ENCODE assay signal across 14 cellular contexts in the genomic region with DNA sequence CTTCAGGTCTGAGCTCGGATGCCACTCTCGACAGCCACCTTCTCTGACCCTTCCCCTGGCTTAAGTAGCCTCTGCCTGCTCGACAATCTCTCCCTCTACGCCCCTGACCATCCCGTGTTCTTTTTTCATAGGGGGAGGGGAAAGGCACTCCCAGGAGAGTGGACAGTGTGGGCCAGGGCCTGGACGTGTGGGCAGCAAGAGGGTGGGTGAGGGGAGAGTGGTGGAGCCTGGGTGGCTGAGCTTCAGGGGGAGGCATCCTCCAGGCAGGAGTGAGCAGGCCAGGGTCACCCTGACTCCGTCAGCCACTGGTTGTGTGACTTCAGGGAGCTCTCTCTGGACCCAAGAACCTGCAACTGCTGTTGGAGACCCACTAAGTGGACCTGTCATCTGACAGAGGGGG.
A peak's percentile ranks its signal among the peaks of the same experiment; 100 is the strongest.
DNase-seq lines count a peak whose midpoint lies in the region; ATAC-seq and TF ChIP-seq lines count a peak whose summit lies in the region.
"Had no signal": no experiment of that assay in that cellular context is flagged by ENCODE, and none has a peak within 500 bp of the region (broad histone marks: within the 10 kb centered on the region; RNA-seq: fewer than 3 reads in every experiment).

No MANE protein-coding gene starts in this region.

- peak overlapping the region; percentile 88; the same call in 2 of the 3 replicates for H2BK15ac ChIP-seq in IMR-90 (ENCODE audit: low read depth, low read length)

- no TSS peak for BruUV-seq in IMR-90 (replicated peaks; lab: Mats Ljungman, UMichigan)

- no peaks in the 10 kb centered on the region for H4K20me1 ChIP-seq in IMR-90 (ENCODE audit: insufficient read depth, low read length)

- intact Hi-C loops in IMR-90 (cut with micrococcal nuclease) = no loop called here

- H3K36me3 ChIP-seq in IMR-90 (ENCODE audit: control insufficient read depth, insufficient read depth, low read length) (no peaks in the 10 kb centered on the region), esophagus (ENCODE audit: control insufficient read depth in 2 of 2, insufficient read depth in 2 of 2, low read length in 1 of 2) (no peaks in the 10 kb centered on the region), skeletal muscle tissue (ENCODE audit: control insufficient read depth in 3 of 3, insufficient read depth in 3 of 3, low read length in 3 of 3) (no peaks in the 10 kb centered on the region)

- H3K9me3 ChIP-seq in AG04450 (ENCODE audit: control insufficient read depth, insufficient read depth, low read length) (no peaks in the 10 kb centered on the region; the same call in 1 of the 2 replicates), IMR-90 (ENCODE audit: control insufficient read depth, insufficient read depth, low read length) (no peaks in the 10 kb centered on the region), esophagus (ENCODE audit: control insufficient read depth in 2 of 2, insufficient read depth in 1 of 2, low read depth in 1 of 2, low read length in 1 of 2) (no peaks in the 10 kb centered on the region), skeletal muscle tissue (ENCODE audit: control insufficient read depth in 3 of 3, low read length in 3 of 3) (no peaks in the 10 kb centered on the region)

- H3K56ac ChIP-seq in IMR-90 (ENCODE audit: extremely low read depth, insufficient read depth, low read length) = no peak overlapping the region

- peak overlapping the region; percentile 99 for H3K27ac ChIP-seq in AG04450 (ENCODE audit: low read depth, low read length)
- H3K27ac ChIP-seq in IMR-90 (ENCODE audit: insufficient read depth, low read length) = peak overlapping the region; percentile 96
- H3K27ac ChIP-seq in esophagus (ENCODE audit: low read depth in 2 of 2, low read length in 1 of 2) = peak overlapping the region; percentile 34 to 51
- H3K27ac ChIP-seq in skeletal muscle tissue (ENCODE audit: low read depth, low read length) = no peak overlapping the region

- no peak for TF ChIP-seq POLR2A in IMR-90 (IDR thresholded peaks at IDR 0.05; ENCODE audit: low read depth, low read length)

- H3K27me3 ChIP-seq in AG04450 (ENCODE audit: control insufficient read depth, insufficient read depth, low read length) = no peaks in the 10 kb centered on the region
- H3K27me3 ChIP-seq in IMR-90 (ENCODE audit: control insufficient read depth, insufficient read depth, low read length) = no peaks in the 10 kb centered on the region
- H3K27me3 ChIP-seq in esophagus (ENCODE audit: control insufficient read depth in 1 of 2, insufficient read depth in 2 of 2, low read length in 2 of 2) = no peaks in the 10 kb centered on the region
- no peaks in the 10 kb centered on the region for H3K27me3 ChIP-seq in skeletal muscle tissue (ENCODE audit: control insufficient read depth in 3 of 3, insufficient read depth in 3 of 3, low read length in 3 of 3)

- H2AK9ac ChIP-seq in IMR-90 (replicated peaks; ENCODE audit: low read depth, low read length, poor library complexity) = peak overlapping the region; percentile 93

- TF ChIP-seq RAD21 in IMR-90 (IDR thresholded peaks at IDR 0.05; ENCODE audit: low read length) = no peak

- CTCF ChIA-PET in AG04450 (lab: Charles Lee) (interaction anchor here (0.5 kb wide), 1 partner anchor 181 kb away, joined by 6 read pairs; no protein-coding TSS in a partner anchor), IMR-90 (lab: Yijun Ruan, JAX) (no interaction called here)

- H3K18ac ChIP-seq in IMR-90 (ENCODE audit: low read depth, low read length) = peak overlapping the region; percentile 71

- H3K4ac ChIP-seq in IMR-90 (ENCODE audit: low read depth, low read length) = peak overlapping the region; percentile 97

- no peak overlapping the region for H3K4me2 ChIP-seq in IMR-90 (ENCODE audit: low read depth, low read length)

- H3K4me1 ChIP-seq in IMR-90 (ENCODE audit: control insufficient read depth, insufficient read depth, low read length) (peaks cover 36% of the 10 kb centered on the region), esophagus (ENCODE audit: control insufficient read depth in 2 of 2, insufficient read depth in 2 of 2, low read length in 1 of 2) (peaks cover 4 to 26% of the 10 kb centered on the region in 2 donors), skeletal muscle tissue (ENCODE audit: control insufficient read depth in 3 of 3, insufficient read depth in 3 of 3, low read length in 3 of 3) (peaks cover 42 to 70% (median 65%) of the 10 kb centered on the region in 3 donors)

- peak overlapping the region; percentile 94 for H4K5ac ChIP-seq in IMR-90 (ENCODE audit: low read depth, low read length)

- POLR2A ChIA-PET in AG04450 (lab: Yijun Ruan, JAX) = no interaction called here
- POLR2A ChIA-PET in IMR-90 (lab: Charles Lee; ENCODE audit: unreplicated experiment) = no interaction called here

- WGBS in IMR-90 (ENCODE audit: extremely low coverage in 2 of 2, insufficient read length in 1 of 2), 2 experiments = 33% methylated on average over 1 of the region's 7 CpGs; no CpG with 5 or more reads in 1 of the 2 experiments
- 77 to 79% methylated on average over 7 of the region's 7 CpGs for WGBS in esophagus, 2 donors

- peak overlapping the region; percentile 99 for H4K91ac ChIP-seq in IMR-90 (ENCODE audit: insufficient read depth, low read depth, low read length)

- dilution Hi-C loops in IMR-90 (cut with HindIII; ENCODE audit: low sequenced_read_pairs, unreplicated experiment) = no loop called here

- 0 out of 2 replicates have a peak overlapping the region, but pooled peaks have one; percentile 12 for H3K9ac ChIP-seq in IMR-90 (ENCODE audit: low read depth, low read length)
- H3K9ac ChIP-seq in skeletal muscle tissue (ENCODE audit: low read depth in 1 of 3, low read length in 3 of 3) = peak overlapping the region in 2 of 3 donors; percentile 7 to 54

- peak overlapping the region; percentile 89 for H3K14ac ChIP-seq in IMR-90 (replicated peaks; ENCODE audit: low read depth, low read length)

- peak overlapping the region; percentile 98 for H2AK5ac ChIP-seq in IMR-90 (ENCODE audit: low read depth, low read length)

- peak overlapping the region; percentile 99 for H2BK120ac ChIP-seq in IMR-90 (ENCODE audit: low read depth, low read length)

- H4K8ac ChIP-seq in IMR-90 (ENCODE audit: low read depth in 2 of 2, low read length in 2 of 2) = peak overlapping the region; percentile 81 to 97; a peak in 3 of 4 replicates

- in situ Hi-C loops in IMR-90 (cut with MboI; ENCODE audit: low sequenced_read_pairs) = no loop called here

- H3K4me3 ChIP-seq in AG04450 (ENCODE audit: low read depth, low read length) = no peak overlapping the region
- no peak overlapping the region for H3K4me3 ChIP-seq in IMR-90 (ENCODE audit: insufficient read depth, low read depth, low read length)
- no peak overlapping the region for H3K4me3 ChIP-seq in esophagus (ENCODE audit: low read depth in 1 of 2, low read length in 2 of 2)
- no peak overlapping the region for H3K4me3 ChIP-seq in skeletal muscle tissue (ENCODE audit: low read length in 3 of 3)
- H3K4me3 ChIP-seq in foreskin fibroblast (ENCODE audit: low read depth in 1 of 2, low read length in 2 of 2) = no peak overlapping the region

- H2BK20ac ChIP-seq in IMR-90 (ENCODE audit: low read depth, low read length) = peak overlapping the region; percentile 99

- peak overlapping the region; percentile 77 for H2AFZ ChIP-seq in IMR-90 (replicated peaks; ENCODE audit: low read length, poor library complexity)

- TF ChIP-seq CTCF in AG04450 (IDR thresholded peaks at IDR 0.05; ENCODE audit: low read depth, low read length) (no peak), IMR-90 (conservative IDR thresholded peaks at IDR 0.05; ENCODE audit: low read depth, low read length) (no peak), foreskin fibroblast (IDR thresholded peaks at IDR 0.05; ENCODE audit: low read depth, low read length) (no peak)

- peaks cover 0 to 26% of the 10 kb centered on the region in 2 experiments; a peak in 2 of 4 replicates for H3K79me1 ChIP-seq in IMR-90 (ENCODE audit: low read depth in 1 of 2, low read length in 2 of 2)

- ATAC-seq in IMR-90 (ENCODE audit: low read depth) = no peak
- ATAC-seq in GM18517 (IDR thresholded peaks at IDR 0.05; ENCODE audit: unreplicated experiment) = no peak

- DNase-seq in AG04450 (ENCODE audit: low read depth, low spot score) = no peak
- no peak for DNase-seq in IMR-90
- no peak for DNase-seq in NCI-H774 (lab: John Stamatoyannopoulos, UW)
- no peak for DNase-seq in NCI-H2171 treated with DMSO at 0.1 percent for 48 hours (lab: John Stamatoyannopoulos, UW)
- DNase-seq in foreskin fibroblast = no peak
- DNase-seq: activated B cell treated with CpG ODN at 0.5 μM for 24 hours; activated CD8-positive, alpha-beta memory T cell treated with anti-CD3 and anti-CD28 coated beads, Interleukin-2, amount 50 U/mL, for 4 hours; activated naive CD4-positive, alpha-beta T cell; GF-D8; left ventricle myocardium superior; naive B cell had no signal

- H2BK5ac ChIP-seq in IMR-90 (ENCODE audit: low read depth, low read length, poor library complexity, severe bottlenecking) = peak overlapping the region; percentile 96

- H3K23ac ChIP-seq in IMR-90 (ENCODE audit: low read depth, low read length) = peak overlapping the region; percentile 69; the same call in 1 of the 2 replicates

- peaks cover 40% of the 10 kb centered on the region for H3K9me1 ChIP-seq in IMR-90 (ENCODE audit: insufficient read depth, low read length)

TF ChIP-seq in IMR-90, 13 proteins besides CTCF, POLR2A, EP300 and RAD21:
- TF ChIP-seq MXI1 (IDR thresholded peaks at IDR 0.05; ENCODE audit: borderline replicate concordance, low read depth, low read length) (no peak), FOS (IDR thresholded peaks at IDR 0.05; ENCODE audit: low read depth, low read length) (no peak), MAFK (IDR thresholded peaks at IDR 0.05; ENCODE audit: low read depth, low read length) (no peak), RFX5 (IDR thresholded peaks at IDR 0.05; ENCODE audit: low read depth, low read length) (no peak), MAZ (IDR thresholded peaks at IDR 0.05; ENCODE audit: borderline replicate concordance, low read depth, low read length) (no peak)
- TF ChIP-seq, protein P1, sequence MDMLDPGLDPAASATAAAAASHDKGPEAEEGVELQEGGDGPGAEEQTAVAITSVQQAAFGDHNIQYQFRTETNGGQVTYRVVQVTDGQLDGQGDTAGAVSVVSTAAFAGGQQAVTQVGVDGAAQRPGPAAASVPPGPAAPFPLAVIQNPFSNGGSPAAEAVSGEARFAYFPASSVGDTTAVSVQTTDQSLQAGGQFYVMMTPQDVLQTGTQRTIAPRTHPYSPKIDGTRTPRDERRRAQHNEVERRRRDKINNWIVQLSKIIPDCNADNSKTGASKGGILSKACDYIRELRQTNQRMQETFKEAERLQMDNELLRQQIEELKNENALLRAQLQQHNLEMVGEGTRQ (IDR thresholded peaks at IDR 0.05; ENCODE audit: low read depth, low read length) = no peak
